In genomic region chr3:129347446-129347845, GRCh38 we compare ENCODE assay signal across 11 cellular contexts.
A peak's percentile ranks its signal among the peaks of the same experiment; 100 is the strongest.
DNase-seq lines count a peak whose midpoint lies in the region; ATAC-seq and TF ChIP-seq lines count a peak whose summit lies in the region.
"Had no signal": no experiment of that assay in that cellular context is flagged by ENCODE, and none has a peak within 500 bp of the region (broad histone marks: within the 10 kb centered on the region; RNA-seq: fewer than 3 reads in every experiment).

No MANE protein-coding gene starts in this region.

- in situ Hi-C loops in IMR-90 (cut with MboI; ENCODE audit: low sequenced_read_pairs): no loop called here

- no CpG with 5 or more reads among the region's 8 CpGs for WGBS in IMR-90 (ENCODE audit: extremely low coverage in 2 of 2, insufficient read length in 1 of 2), 2 experiments

- dilution Hi-C loops in IMR-90 (cut with HindIII; ENCODE audit: low sequenced_read_pairs, unreplicated experiment): no loop called here

- no peak for TF ChIP-seq RAD21 in IMR-90 (IDR thresholded peaks at IDR 0.05; ENCODE audit: low read length)

- peaks cover 19 to 36% (median 28%) of the 10 kb centered on the region in 11 experiments for H3K27me3 ChIP-seq in BLaER1 treated with 17β-estradiol and CSF1 and Interleukin-3, amounts not matched to agents 10 nM and 100 nM
- H3K27me3 ChIP-seq in IMR-90 (ENCODE audit: control insufficient read depth, insufficient read depth, low read length) (peaks cover 26% of the 10 kb centered on the region), PC-9 (ENCODE audit: insufficient read depth, low read depth) (no peaks in the 10 kb centered on the region), parathyroid adenoma (ENCODE audit: control insufficient read depth, insufficient read depth, low read length) (no peaks in the 10 kb centered on the region), MG63 (no peaks in the 10 kb centered on the region)

- no peak overlapping the region for H2AK5ac ChIP-seq in IMR-90 (ENCODE audit: low read depth, low read length)

- H3K79me2 ChIP-seq in PC-9 (ENCODE audit: low read depth) (no peaks in the 10 kb centered on the region), parathyroid adenoma (no peaks in the 10 kb centered on the region)

- TF ChIP-seq CTCF in IMR-90 (conservative IDR thresholded peaks at IDR 0.05; ENCODE audit: low read depth, low read length): no peak
- TF ChIP-seq CTCF in PC-9 (conservative IDR thresholded peaks at IDR 0.05): no peak
- TF ChIP-seq CTCF in parathyroid adenoma (IDR thresholded peaks at IDR 0.05): peak; percentile 1

- POLR2A ChIA-PET in IMR-90 (lab: Charles Lee; ENCODE audit: unreplicated experiment) (no interaction called here), PC-9 (lab: Charles Lee; ENCODE audit: unreplicated experiment) (no interaction called here)

- peaks cover 6 to 24% (median 19%) of the 10 kb centered on the region in 10 experiments; a peak in 18 of 20 replicates for H3K4me1 ChIP-seq in BLaER1 treated with 17β-estradiol and CSF1 and Interleukin-3, amounts not matched to agents 10 nM and 100 nM
- H3K4me1 ChIP-seq in IMR-90 (ENCODE audit: control insufficient read depth, insufficient read depth, low read length) (peaks cover 6% of the 10 kb centered on the region), PC-9 (replicated peaks; ENCODE audit: insufficient read depth) (peaks cover 32% of the 10 kb centered on the region), parathyroid adenoma (peaks cover 48% of the 10 kb centered on the region)

- CTCF ChIA-PET in IMR-90 (lab: Yijun Ruan, JAX) (no interaction called here), PC-9 (lab: Charles Lee) (no interaction called here)

- H3K9ac ChIP-seq in BLaER1 treated with 17β-estradiol and CSF1 and Interleukin-3, amounts not matched to agents 10 nM and 100 nM: no peak overlapping the region
- no peak overlapping the region for H3K9ac ChIP-seq in IMR-90 (ENCODE audit: low read depth, low read length)
- no peak overlapping the region for H3K9ac ChIP-seq in parathyroid adenoma
- H3K9ac ChIP-seq: GM23248 had no signal

- H3K9me1 ChIP-seq in IMR-90 (ENCODE audit: insufficient read depth, low read length): no peaks in the 10 kb centered on the region

- no peak overlapping the region for H3K4me3 ChIP-seq in BLaER1 treated with 17β-estradiol and CSF1 and Interleukin-3, amounts not matched to agents 10 nM and 100 nM
- no peak overlapping the region for H3K4me3 ChIP-seq in IMR-90 (ENCODE audit: insufficient read depth, low read depth, low read length)
- H3K4me3 ChIP-seq in PC-9: no peak overlapping the region
- peak overlapping the region; percentile 2 for H3K4me3 ChIP-seq in parathyroid adenoma (ENCODE audit: low read depth, low read length)
- H3K4me3 ChIP-seq in MG63: no peak overlapping the region
- H3K4me3 ChIP-seq: GM12878, GM23248 had no signal

- H2BK120ac ChIP-seq in IMR-90 (ENCODE audit: low read depth, low read length): no peak overlapping the region

- H2BK5ac ChIP-seq in IMR-90 (ENCODE audit: low read depth, low read length, poor library complexity, severe bottlenecking): no peak overlapping the region

- no peak for ATAC-seq in IMR-90 (ENCODE audit: low read depth)
- ATAC-seq: GM12878, HCT116 had no signal

- no peaks in the 10 kb centered on the region for H3K36me3 ChIP-seq in BLaER1 treated with 17β-estradiol and CSF1 and Interleukin-3, amounts not matched to agents 10 nM and 100 nM
- H3K36me3 ChIP-seq in IMR-90 (ENCODE audit: control insufficient read depth, insufficient read depth, low read length) (no peaks in the 10 kb centered on the region), PC-9 (ENCODE audit: low read depth) (no peaks in the 10 kb centered on the region), parathyroid adenoma (ENCODE audit: control insufficient read depth, insufficient read depth, low read length) (no peaks in the 10 kb centered on the region), MG63 (no peaks in the 10 kb centered on the region)

- H3K23ac ChIP-seq in IMR-90 (ENCODE audit: low read depth, low read length): no peak overlapping the region

- no peak overlapping the region for H2BK15ac ChIP-seq in IMR-90 (ENCODE audit: low read depth, low read length)

- H2AFZ ChIP-seq in IMR-90 (replicated peaks; ENCODE audit: low read length, poor library complexity) (peak overlapping the region; percentile 23), PC-9 (no peak overlapping the region), parathyroid adenoma (peak overlapping the region; percentile 39)
- H2AFZ ChIP-seq: GM23248 had no signal

- no peak overlapping the region for H3K14ac ChIP-seq in IMR-90 (replicated peaks; ENCODE audit: low read depth, low read length)

- H3K18ac ChIP-seq in IMR-90 (ENCODE audit: low read depth, low read length): no peak overlapping the region

- no peak overlapping the region for H4K91ac ChIP-seq in IMR-90 (ENCODE audit: insufficient read depth, low read depth, low read length)

- BruUV-seq in IMR-90 (replicated peaks; lab: Mats Ljungman, UMichigan): no TSS peak
- no TSS peak for BruUV-seq in PC-9 (replicated peaks; lab: Mats Ljungman, UMichigan)

- no peaks in the 10 kb centered on the region for H3K79me1 ChIP-seq in IMR-90 (ENCODE audit: low read depth in 1 of 2, low read length in 2 of 2)

- intact Hi-C loops in IMR-90 (cut with micrococcal nuclease): no loop called here
- intact Hi-C loops in PC-9 (cut with micrococcal nuclease; ENCODE audit: unreplicated experiment): no loop called here

- no peak overlapping the region for H2BK20ac ChIP-seq in IMR-90 (ENCODE audit: low read depth, low read length)

- no peak overlapping the region for H3K4ac ChIP-seq in IMR-90 (ENCODE audit: low read depth, low read length)

- H3K4me2 ChIP-seq in BLaER1 treated with 17β-estradiol and CSF1 and Interleukin-3, amounts not matched to agents 10 nM and 100 nM: peak overlapping the region in 10 of 11 experiments; percentile 20 to 64 (median 52); a peak in 17 of 22 replicates
- H3K4me2 ChIP-seq in IMR-90 (ENCODE audit: low read depth, low read length) (no peak overlapping the region), PC-9 (peak overlapping the region; percentile 49), parathyroid adenoma (ENCODE audit: low read length) (peak overlapping the region; percentile 2)

- TF ChIP-seq POLR2A in IMR-90 (IDR thresholded peaks at IDR 0.05; ENCODE audit: low read depth, low read length): no peak

- DNase-seq in IMR-90 (no peak), PC-9 (no peak), MG63 (no peak)
- DNase-seq in activated CD4-positive, alpha-beta T cell treated with anti-CD3 and anti-CD28 coated beads, Interleukin-2, amount 50 U/mL, for 4 hours: no peak
- DNase-seq: CD4-positive, alpha-beta memory T cell; GM23248 had no signal

- H3K9me2 ChIP-seq in PC-9 (ENCODE audit: insufficient read depth): no peaks in the 10 kb centered on the region

- H3K9me3 ChIP-seq in BLaER1 treated with 17β-estradiol and CSF1 and Interleukin-3, amounts not matched to agents 10 nM and 100 nM (replicated peaks in 1 of 11): no peaks in the 10 kb centered on the region
- H3K9me3 ChIP-seq in IMR-90 (ENCODE audit: control insufficient read depth, insufficient read depth, low read length) (no peaks in the 10 kb centered on the region), PC-9 (ENCODE audit: insufficient read depth, low read depth) (no peaks in the 10 kb centered on the region), parathyroid adenoma (ENCODE audit: control insufficient read depth, low read length) (no peaks in the 10 kb centered on the region), MG63 (no peaks in the 10 kb centered on the region)

- peaks cover 9% of the 10 kb centered on the region; the same call in 1 of the 2 replicates for H3F3A ChIP-seq in PC-9 (ENCODE audit: insufficient read depth, low read depth)

- no peak overlapping the region for H4K5ac ChIP-seq in IMR-90 (ENCODE audit: low read depth, low read length)

- peak overlapping the region; percentile 37 for H2AK9ac ChIP-seq in IMR-90 (replicated peaks; ENCODE audit: low read depth, low read length, poor library complexity)

- no peak overlapping the region for H4K8ac ChIP-seq in IMR-90 (ENCODE audit: low read depth in 2 of 2, low read length in 2 of 2)

- H3K56ac ChIP-seq in IMR-90 (ENCODE audit: extremely low read depth, insufficient read depth, low read length): no peak overlapping the region

- no peak overlapping the region for H3K27ac ChIP-seq in BLaER1 treated with 17β-estradiol and CSF1 and Interleukin-3, amounts not matched to agents 10 nM and 100 nM
- no peak overlapping the region for H3K27ac ChIP-seq in IMR-90 (ENCODE audit: insufficient read depth, low read length)
- no peak overlapping the region for H3K27ac ChIP-seq in PC-9
- peak overlapping the region; percentile 93 for H3K27ac ChIP-seq in parathyroid adenoma
- H3K27ac ChIP-seq: GM23248, HL-60 had no signal

- no peaks in the 10 kb centered on the region for H4K20me1 ChIP-seq in BLaER1 treated with 17β-estradiol and CSF1 and Interleukin-3, amounts not matched to agents 10 nM and 100 nM
- H4K20me1 ChIP-seq in IMR-90 (ENCODE audit: insufficient read depth, low read length): no peaks in the 10 kb centered on the region
- no peaks in the 10 kb centered on the region for H4K20me1 ChIP-seq in PC-9 (ENCODE audit: insufficient read depth)

TF ChIP-seq in IMR-90, 13 proteins besides CTCF, POLR2A, EP300 and RAD21:
- TF ChIP-seq FOS (IDR thresholded peaks at IDR 0.05; ENCODE audit: low read depth, low read length): no peak
